Comparison of ENCODE assay signal across 17 cellular contexts in the genomic region with DNA sequence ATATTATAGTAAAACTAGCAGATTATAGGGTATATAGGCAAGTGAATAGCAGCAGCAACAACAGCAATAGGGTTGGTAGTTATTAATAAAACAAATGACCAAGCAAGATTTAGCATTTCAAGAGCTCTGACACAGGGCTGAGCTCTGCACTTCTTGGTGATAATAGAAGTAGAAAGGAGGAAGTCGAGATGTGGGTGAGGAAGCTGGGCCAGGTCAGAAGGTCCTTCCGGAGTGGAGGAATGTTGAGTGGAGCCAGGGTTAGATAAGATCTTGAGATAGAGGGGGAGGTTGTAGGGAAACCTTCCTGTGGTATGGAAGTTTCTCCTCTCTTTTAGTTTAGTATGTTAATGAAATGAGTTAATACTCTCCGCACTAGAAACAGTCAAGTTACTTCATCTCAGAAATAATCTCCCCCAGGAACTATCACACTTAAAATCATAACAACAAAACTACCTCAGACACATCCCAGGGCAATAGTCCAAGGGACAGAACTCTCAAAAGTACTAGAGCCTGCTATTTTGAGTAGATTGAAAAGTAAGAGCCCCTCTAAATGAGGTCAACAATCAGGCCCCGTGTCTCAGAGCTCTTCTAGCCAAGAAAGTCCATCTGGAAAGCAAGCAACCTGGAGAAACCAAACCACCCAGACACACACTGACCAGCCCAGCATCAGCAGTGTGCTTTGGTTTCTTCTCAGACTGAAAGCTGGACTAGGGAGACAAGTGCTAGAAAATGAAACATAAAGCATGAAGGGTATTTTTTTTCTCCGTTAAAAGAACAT. TPM values are rescaled to one million over a fixed set of nuclear protein-coding genes. Genes with fewer than 3 reads are reported as not detected.
DNase-seq lines count a peak whose midpoint lies in the region; ATAC-seq and TF ChIP-seq lines count a peak whose summit lies in the region.
"Had no signal": no experiment of that assay in that cellular context is flagged by ENCODE, and none has a peak within 500 bp of the region (broad histone marks: within the 10 kb centered on the region; RNA-seq: fewer than 3 reads in every experiment).

No MANE protein-coding gene starts in this region.

- no peak for ATAC-seq in activated T-cell treated with anti-CD3 and anti-CD28 coated beads, Interleukin-2, amount 50 U/mL, for 72 hours (replicated peaks in 1 of 2)
- ATAC-seq in left lobe of liver (peak; percentile 44), GM18502 (IDR thresholded peaks at IDR 0.05; ENCODE audit: poor library complexity, unreplicated experiment) (no peak)

- no peak for TF ChIP-seq POLR2A in thyroid gland (IDR thresholded peaks at IDR 0.05)

- no peaks in the 10 kb centered on the region for H3K27me3 Mint-ChIP-seq in activated T-cell treated with anti-CD3 and anti-CD28 coated beads, Interleukin-2, amount 50 U/mL, for 72 hours (ENCODE audit: low read depth)

- TF ChIP-seq CTCF in thyroid gland (IDR thresholded peaks at IDR 0.05) (no peak), tibial artery (IDR thresholded peaks at IDR 0.05) (no peak)

- peaks cover 0 to 2% of the 10 kb centered on the region in 2 donors for H3K36me3 Mint-ChIP-seq in activated T-cell treated with anti-CD3 and anti-CD28 coated beads, Interleukin-2, amount 50 U/mL, for 72 hours (ENCODE audit: insufficient read depth in 2 of 2)

- H3K4me3 ChIP-seq in thyroid gland (replicated peaks in 1 of 3): no peak overlapping the region
- H3K4me3 ChIP-seq in tibial artery: no peak overlapping the region
- H3K4me3 ChIP-seq: MG63, SJCRH30, thoracic aorta had no signal

- H3K9me3 ChIP-seq in thyroid gland: no peaks in the 10 kb centered on the region
- H3K9me3 ChIP-seq in tibial artery: peaks cover 0 to 7% (median 0%) of the 10 kb centered on the region in 3 donors
- H3K9me3 ChIP-seq: MG63, SJCRH30 had no signal

- H3K4me1 ChIP-seq in thyroid gland (peaks cover 0 to 18% of the 10 kb centered on the region in 2 donors), tibial artery (no peaks in the 10 kb centered on the region)
- H3K4me1 ChIP-seq: SJCRH30 had no signal

- H3K4me1 Mint-ChIP-seq in activated T-cell treated with anti-CD3 and anti-CD28 coated beads, Interleukin-2, amount 50 U/mL, for 72 hours (ENCODE audit: low read depth): peaks cover 6% of the 10 kb centered on the region

- WGBS in thyroid gland, 2 donors: 32% methylated on average over 5 of the region's 5 CpGs

- DNase-seq in activated T-cell treated with anti-CD3 and anti-CD28 coated beads, Interleukin-2, amount 50 U/mL, for 72 hours: no peak
- no peak for DNase-seq in activated T-cell treated with anti-CD3 and anti-CD28 coated beads, Interleukin-2, amount 50 U/mL, for 1 hour
- DNase-seq in UCSD-AML1 (lab: John Stamatoyannopoulos, UW; ENCODE audit: unreplicated experiment) (peak; percentile 45), left lobe of liver (ENCODE audit: low spot score) (no peak), thyroid gland (peak; percentile 29 to 53), C1 segment of cervical spinal cord (lab: John Stamatoyannopoulos, UW) (no peak), tibial artery (no peak)
- DNase-seq: activated CD4-positive, alpha-beta T cell treated with anti-CD3 and anti-CD28 coated beads for 1 hour; cerebellar nuclear complex; DMS79; foreskin fibroblast; MG63; NCI-H524 treated with DMSO at 0.1 percent for 48 hours; SJCRH30 had no signal

- H3K27ac ChIP-seq in thyroid gland (peak overlapping the region in 2 of 3 donors; percentile 43 to 50), tibial artery (no peak overlapping the region)
- H3K27ac ChIP-seq: SJCRH30, thoracic aorta had no signal

- H3K27me3 ChIP-seq in thyroid gland: no peaks in the 10 kb centered on the region
- no peaks in the 10 kb centered on the region for H3K27me3 ChIP-seq in tibial artery
- H3K27me3 ChIP-seq: SJCRH30 had no signal

- H3K9me3 Mint-ChIP-seq in activated T-cell treated with anti-CD3 and anti-CD28 coated beads, Interleukin-2, amount 50 U/mL, for 72 hours: peaks cover 2 to 4% of the 10 kb centered on the region in 2 donors
- H3K9me3 Mint-ChIP-seq: activated T-helper 2 cell treated with anti-CD3 and anti-CD28 coated beads, Interferon-gamma antibody, Interleukin-2, Interleukin-4, amounts not matched to agents 10 μg/mL and 5 μg/mL and 100 μg/mL, durations not matched to agents 14 hours and 24 hours and 36 hours had no signal

- H3K36me3 ChIP-seq in thyroid gland (no peaks in the 10 kb centered on the region), tibial artery (no peaks in the 10 kb centered on the region)
- H3K36me3 ChIP-seq: MG63, SJCRH30, thoracic aorta had no signal

- no peak overlapping the region for H3K4me3 Mint-ChIP-seq in activated T-cell treated with anti-CD3 and anti-CD28 coated beads, Interleukin-2, amount 50 U/mL, for 72 hours

- intact Hi-C loops in thyroid gland (cut with DNase I) (no loop called here), tibial artery (cut with DNase I; ENCODE audit: low total_unique reads) (no loop called here)

- H3K27ac Mint-ChIP-seq in activated T-cell treated with anti-CD3 and anti-CD28 coated beads, Interleukin-2, amount 50 U/mL, for 72 hours: peak overlapping the region; percentile 19
- H3K27ac Mint-ChIP-seq: activated T-helper 2 cell treated with anti-CD3 and anti-CD28 coated beads, Interferon-gamma antibody, Interleukin-2, Interleukin-4, amounts not matched to agents 10 μg/mL and 5 μg/mL and 100 μg/mL, durations not matched to agents 14 hours and 24 hours and 36 hours had no signal

RNA-seq across cellular contexts. Expression of a gene that starts 45.4 kb away (rescaled TPM):
- 1 to 10 TPM; 3.3 to 8.1 TPM for total RNA-seq in activated T-cell treated with anti-CD3 and anti-CD28 coated beads, Interleukin-2, amount 50 U/mL, for 72 hours
- total RNA-seq in left lobe of liver (70.3 TPM), thyroid gland (100 to 1,000 TPM; 310 to 509 (median 429) TPM)

Comparison
In these comparisons a context has a peak if more than half of its experiments do, and no peak if none do; other contexts are left out.
1. DNase-seq: peak in UCSD-AML1 (single experiment) and thyroid gland (2 of 2); none in activated T-cell treated with anti-CD3 and anti-CD28 coated beads, Interleukin-2, amount 50 U/mL, for 72 hours (0 of 2), activated T-cell treated with anti-CD3 and anti-CD28 coated beads, Interleukin-2, amount 50 U/mL, for 1 hour (single experiment), left lobe of liver (single experiment), C1 segment of cervical spinal cord (0 of 14) and tibial artery (0 of 2).
2. H3K27ac ChIP-seq: peak in thyroid gland (2 of 3); none in tibial artery (0 of 2).